8 cellular contexts compared by ENCODE assay signal in genomic region chrX:21845096-21845495, GRCh38.
"Had no signal": no experiment of that assay in that cellular context is flagged by ENCODE, and none has a peak within 500 bp of the region (broad histone marks: within the 10 kb centered on the region; RNA-seq: fewer than 3 reads in every experiment).

No MANE protein-coding gene starts in this region.

- H3K9ac ChIP-seq: KMS-11 had no signal

- H3K9me3 Mint-ChIP-seq: IgD-negative memory B cell had no signal

- FAIRE-seq: HepG2, HTR-8/SVneo had no signal

- H3K4me3 Mint-ChIP-seq: IgD-negative memory B cell had no signal

- H3K4me2 ChIP-seq: KMS-11 had no signal

- ATAC-seq: HepG2 had no signal

- H3K27ac ChIP-seq: HL-60, KMS-11 had no signal

- DNase-seq: IMR-90, KBM-7, KG1 had no signal
